ENCODE assay signal across 1 cellular context in genomic region chr21:33327326-33327725, GRCh38.
TF ChIP-seq lines count a peak whose summit lies in the region.

No MANE protein-coding gene starts in this region.

TF ChIP-seq in GM12878, 131 proteins besides CTCF, POLR2A, EP300 and RAD21:
- TF ChIP-seq EED (IDR thresholded peaks at IDR 0.05; ENCODE audit: low read depth): no peak
- TF ChIP-seq MEF2A (IDR thresholded peaks at IDR 0.05; ENCODE audit: insufficient read depth, low read depth, low read length): no peak
- no peak for TF ChIP-seq IKZF2 (IDR thresholded peaks at IDR 0.05)
- TF ChIP-seq NR2C2 (IDR thresholded peaks at IDR 0.05; ENCODE audit: borderline replicate concordance, control insufficient read depth, insufficient read length, low read depth): no peak
- no peak for TF ChIP-seq BCLAF1 (IDR thresholded peaks at IDR 0.05)
- no peak for TF ChIP-seq MAX (IDR thresholded peaks at IDR 0.05; ENCODE audit: low read depth, low read length)
- TF ChIP-seq BCL11A (IDR thresholded peaks at IDR 0.05; ENCODE audit: low read depth, low read length): no peak
- TF ChIP-seq FOXM1 (IDR thresholded peaks at IDR 0.05; ENCODE audit: low read depth, low read length): no peak
- no peak for TF ChIP-seq KAT2A (conservative IDR thresholded peaks at IDR 0.05; ENCODE audit: control insufficient read depth, low read depth, low read length)
- no peak for TF ChIP-seq WRNIP1 (IDR thresholded peaks at IDR 0.05; ENCODE audit: borderline replicate concordance, low read depth, low read length)
- TF ChIP-seq E2F4 (IDR thresholded peaks at IDR 0.05; ENCODE audit: low read depth, low read length): no peak
- TF ChIP-seq SREBF1 (IDR thresholded peaks at IDR 0.05; ENCODE audit: low read length): no peak
- no peak for TF ChIP-seq SMC3 (IDR thresholded peaks at IDR 0.05; ENCODE audit: borderline replicate concordance, low read length)
- no peak for TF ChIP-seq KLF5 (IDR thresholded peaks at IDR 0.05; ENCODE audit: partially characterized antibody)
- no peak for TF ChIP-seq RELA (IDR thresholded peaks at IDR 0.05; ENCODE audit: borderline replicate concordance, partially characterized antibody)
- TF ChIP-seq ASH2L (IDR thresholded peaks at IDR 0.05; ENCODE audit: borderline replicate concordance, low read depth): no peak
- TF ChIP-seq TCF3 (IDR thresholded peaks at IDR 0.05; ENCODE audit: borderline replicate concordance, insufficient read depth, low read depth, low read length): no peak
